Comparison of ENCODE assay signal across 20 cellular contexts in genomic region chr12:15818418-15818817, GRCh38. TPM values are rescaled to one million over a fixed set of nuclear protein-coding genes. Genes with fewer than 3 reads are reported as not detected.
DNase-seq lines count a peak whose midpoint lies in the region; ATAC-seq, FAIRE-seq and TF ChIP-seq lines count a peak whose summit lies in the region.
"Had no signal": no experiment of that assay in that cellular context is flagged by ENCODE, and none has a peak within 500 bp of the region (broad histone marks: within the 10 kb centered on the region; RNA-seq: fewer than 3 reads in every experiment).

No MANE protein-coding gene starts in this region.

- TF ChIP-seq POLR2A in uterus (IDR thresholded peaks at IDR 0.05) (no peak), sigmoid colon (IDR thresholded peaks at IDR 0.05) (no peak)

- H3K4me3 Mint-ChIP-seq in natural killer cell: no peak overlapping the region
- H3K4me3 Mint-ChIP-seq: CD4-positive, alpha-beta memory T cell; GM23338; H9 had no signal

- FAIRE-seq in colon (lab: Jason Lieb, UNC) (peak; percentile 69), pancreas (lab: Jason Lieb, UNC) (peak; percentile 77)
- FAIRE-seq: GM12891, GM18507 had no signal

- no peak overlapping the region for H3K27ac Mint-ChIP-seq in natural killer cell
- H3K27ac Mint-ChIP-seq: CD4-positive, alpha-beta memory T cell; GM23338; H9 had no signal

- no peak for TF ChIP-seq CTCF in pancreas (IDR thresholded peaks at IDR 0.05)
- TF ChIP-seq CTCF in uterus (IDR thresholded peaks at IDR 0.05): no peak
- TF ChIP-seq CTCF in sigmoid colon (IDR thresholded peaks at IDR 0.05): no peak
- no peak for TF ChIP-seq CTCF in natural killer cell (IDR thresholded peaks at IDR 0.05)

- ATAC-seq in pancreas: no peak
- no peak for ATAC-seq in natural killer cell
- ATAC-seq: GM23338, HCT116 had no signal

- no peaks in the 10 kb centered on the region for H3K9me3 Mint-ChIP-seq in natural killer cell
- H3K9me3 Mint-ChIP-seq: H9 had no signal

- 83 to 92% methylated on average over 1 of the region's 1 CpG for WGBS in pancreas, 2 donors
- 17 to 61% methylated on average over 1 of the region's 1 CpG for WGBS in sigmoid colon, 2 donors

- DNase-seq in LHCN-M2 (ENCODE audit: low read depth) (peak; percentile 75), pancreas (no peak), uterus (no peak), sigmoid colon (no peak), natural killer cell (no peak)
- no peak for DNase-seq in stimulated activated CD4-positive, alpha-beta T cell treated with anti-CD3 and anti-CD28 coated beads, Interleukin-4, amount 100 ng/mL, for 4 hours
- DNase-seq: 8988T; C1 segment of cervical spinal cord; Calu3; CD4-positive, alpha-beta memory T cell; COR-L47; DMS53; DMS79 treated with DMSO at 0.1 percent for 48 hours; GF-D8; H9 had no signal

- H3K27me3 ChIP-seq in pancreas (no peaks in the 10 kb centered on the region), uterus (no peaks in the 10 kb centered on the region), sigmoid colon (no peaks in the 10 kb centered on the region)

- H3K36me3 ChIP-seq in pancreas: no peaks in the 10 kb centered on the region
- H3K36me3 ChIP-seq in uterus: no peaks in the 10 kb centered on the region
- H3K36me3 ChIP-seq in sigmoid colon: no peaks in the 10 kb centered on the region

- H3K27me3 Mint-ChIP-seq in natural killer cell (ENCODE audit: low read depth in 2 of 2): peaks cover 3 to 17% of the 10 kb centered on the region in 2 donors

- intact Hi-C loops in pancreas (cut with DNase I): no loop called here
- intact Hi-C loops in uterus (cut with DNase I; ENCODE audit: low total_unique reads): no loop called here
- intact Hi-C loops in sigmoid colon (cut with DNase I): no loop called here
- intact Hi-C loops in natural killer cell (cut with micrococcal nuclease): no loop called here

- no peaks in the 10 kb centered on the region for H3K36me3 Mint-ChIP-seq in natural killer cell
- H3K36me3 Mint-ChIP-seq: CD4-positive, alpha-beta memory T cell had no signal

- H3K27ac ChIP-seq in pancreas: no peak overlapping the region
- H3K27ac ChIP-seq in uterus: peak overlapping the region; percentile 7 to 34
- H3K27ac ChIP-seq in sigmoid colon: no peak overlapping the region

- no peak for TF ChIP-seq EP300 in sigmoid colon (IDR thresholded peaks at IDR 0.05)

- H3K4me1 Mint-ChIP-seq in natural killer cell: no peaks in the 10 kb centered on the region
- H3K4me1 Mint-ChIP-seq: CD4-positive, alpha-beta memory T cell had no signal

- H3K4me1 ChIP-seq in pancreas (peaks cover 0 to 5% (median 0%) of the 10 kb centered on the region in 3 donors), uterus (no peaks in the 10 kb centered on the region), sigmoid colon (peaks cover 0 to 7% (median 0%) of the 10 kb centered on the region in 4 donors)

- H3K9me3 ChIP-seq in pancreas (no peaks in the 10 kb centered on the region), uterus (no peaks in the 10 kb centered on the region), sigmoid colon (peaks cover 0 to 1% (median 0%) of the 10 kb centered on the region in 4 donors)

- no peak overlapping the region for H3K4me3 ChIP-seq in pancreas
- H3K4me3 ChIP-seq in uterus: no peak overlapping the region
- H3K4me3 ChIP-seq in sigmoid colon: no peak overlapping the region
- H3K4me3 ChIP-seq: GM23338 had no signal

RNA-seq across cellular contexts. Expression of gene EPS8, which starts 29.2 kb away (rescaled TPM):
- total RNA-seq in LHCN-M2 (2014; rRNA removed) (162 and 193 TPM in 2 replicates), pancreas (10 to 100 TPM in 4 of 6 donors, 1 to 10 TPM in 2; 8.2 to 26.7 (median 12.4) TPM), uterus (100 to 1,000 TPM in 3 of 4 donors, 10 to 100 TPM in 1; 93.7 to 173 (median 109) TPM), sigmoid colon (100 to 1,000 TPM; 108 to 132 (median 119) TPM), natural killer cell (1 to 10 TPM; 1.5 to 2.6 (median 1.5) TPM)
- 59.2 TPM for polyA plus RNA-seq in LHCN-M2 (2012)
- polyA plus RNA-seq in pancreas (10 to 100 TPM in 1 of 2 donors, 1 to 10 TPM in 1; 8.6 to 10.3 TPM), sigmoid colon (10 to 100 TPM; 47.7 to 97.8 (median 65.5) TPM)

Comparison
In these comparisons a context has a peak if more than half of its experiments do, and no peak if none do; other contexts are left out.
1. H3K27ac ChIP-seq: peak in uterus (2 of 2); none in pancreas (0 of 4) and sigmoid colon (0 of 4).